Comparison of ENCODE assay signal across 11 cellular contexts in the genomic region with DNA sequence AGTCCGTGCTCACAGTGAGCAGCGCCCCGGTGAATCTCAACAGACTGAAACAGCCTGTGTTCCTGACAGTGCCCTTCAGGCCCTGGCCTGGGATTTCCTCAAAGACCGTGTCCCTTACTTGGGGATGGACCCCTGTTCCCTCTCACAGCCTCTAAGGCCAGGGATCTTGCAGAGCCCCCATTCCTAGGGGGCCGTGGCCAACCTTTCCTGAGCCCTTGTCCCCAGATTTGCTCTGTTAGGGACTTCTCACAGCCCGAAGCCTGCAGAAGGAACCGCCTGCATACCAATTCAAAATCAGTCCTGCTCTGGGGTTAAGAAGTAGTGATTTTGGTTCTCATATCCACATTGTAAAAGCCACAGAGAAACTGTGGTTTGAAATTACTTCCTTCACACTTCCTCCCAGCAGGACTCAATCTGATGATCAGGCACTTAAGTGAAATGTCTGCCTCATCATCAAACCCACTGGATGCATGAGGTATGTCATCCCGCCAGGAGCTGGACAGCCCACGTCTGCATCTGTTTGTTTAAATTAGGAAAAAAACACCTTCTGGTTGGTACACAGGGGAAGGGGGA. TPM values are rescaled to one million over a fixed set of nuclear protein-coding genes. Genes with fewer than 3 reads are reported as not detected.
DNase-seq lines count a peak whose midpoint lies in the region; ATAC-seq lines count a peak whose summit lies in the region.
"Had no signal": no experiment of that assay in that cellular context is flagged by ENCODE, and none has a peak within 500 bp of the region (broad histone marks: within the 10 kb centered on the region; RNA-seq: fewer than 3 reads in every experiment).

No MANE protein-coding gene starts in this region.

- H3K27me3 ChIP-seq in neuronal stem cell (ENCODE audit: control insufficient read depth in 3 of 3, insufficient read depth in 3 of 3, low read depth in 1 of 3, low read length in 3 of 3): peaks cover 0 to 2% (median 0%) of the 10 kb centered on the region in 3 experiments

- H3K4me3 ChIP-seq in neuronal stem cell (ENCODE audit: low read length in 2 of 2): no peak overlapping the region
- H3K4me3 ChIP-seq: gastroesophageal sphincter had no signal

- peak overlapping the region; percentile 51 for H2AK5ac ChIP-seq in neuronal stem cell (ENCODE audit: low read depth, low read length)

- H3K4me2 ChIP-seq in neuronal stem cell (ENCODE audit: insufficient read depth, low read length, poor library complexity, severe bottlenecking): no peak overlapping the region

- peak overlapping the region; percentile 76 for H2BK15ac ChIP-seq in neuronal stem cell (ENCODE audit: low read length)

- H3K4ac ChIP-seq in neuronal stem cell (ENCODE audit: low read length): no peak overlapping the region

- H3K36me3 ChIP-seq in neuronal stem cell (replicated peaks in 1 of 2; ENCODE audit: control insufficient read depth in 2 of 2, insufficient read depth in 2 of 2, low read length in 2 of 2): no peaks in the 10 kb centered on the region
- H3K36me3 ChIP-seq: gastroesophageal sphincter had no signal

- H3K79me1 ChIP-seq in neuronal stem cell (ENCODE audit: low read depth, low read length): no peaks in the 10 kb centered on the region

- no CpG with 5 or more reads among the region's 9 CpGs for WGBS in neuronal stem cell (ENCODE audit: extremely low coverage in 2 of 2, insufficient read length in 2 of 2, insufficient replicate concordance in 1 of 2), 2 donors

- H3K14ac ChIP-seq in neuronal stem cell (ENCODE audit: low read length): no peak overlapping the region

- no peak overlapping the region for H4K8ac ChIP-seq in neuronal stem cell (ENCODE audit: low read depth, low read length)

- H4K91ac ChIP-seq in neuronal stem cell (ENCODE audit: low read depth, low read length, poor library complexity): peak overlapping the region; percentile 28

- ATAC-seq in GM18499 (IDR thresholded peaks at IDR 0.05; ENCODE audit: insufficient read depth, unreplicated experiment) (peak; percentile 68), HG02870 (IDR thresholded peaks at IDR 0.05; ENCODE audit: unreplicated experiment) (peak; percentile 82)
- ATAC-seq: gastroesophageal sphincter had no signal

- H3K18ac ChIP-seq in neuronal stem cell (ENCODE audit: low read length): peak overlapping the region; percentile 88

- no peak overlapping the region for H3K27ac ChIP-seq in neuronal stem cell (replicated peaks; ENCODE audit: low read length)
- H3K27ac ChIP-seq: gastroesophageal sphincter had no signal

- H3K9me3 ChIP-seq in neuronal stem cell (replicated peaks in 1 of 2; ENCODE audit: control insufficient read depth in 2 of 2, insufficient read depth in 1 of 2, low read depth in 1 of 2, low read length in 2 of 2): peaks cover 0 to 2% of the 10 kb centered on the region in 2 donors
- H3K9me3 ChIP-seq: gastroesophageal sphincter had no signal

- DNase-seq in RPMI8226 (peak; percentile 22), neuronal stem cell (ENCODE audit: low spot score) (no peak), COLO668 (lab: John Stamatoyannopoulos, UW; ENCODE audit: unreplicated experiment) (no peak), SKM-1 (lab: John Stamatoyannopoulos, UW; ENCODE audit: unreplicated experiment) (no peak), NCI-H2171 treated with DMSO at 0.1 percent for 48 hours (lab: John Stamatoyannopoulos, UW) (no peak), NCI-H748 (lab: John Stamatoyannopoulos, UW; ENCODE audit: unreplicated experiment) (no peak)
- DNase-seq: NCI-H446 treated with DMSO at 0.1 percent for 48 hours, substantia nigra had no signal

- peaks cover 4 to 15% of the 10 kb centered on the region in 2 donors for H3K4me1 ChIP-seq in neuronal stem cell (ENCODE audit: control insufficient read depth in 2 of 2, insufficient read depth in 1 of 2, low read depth in 1 of 2, low read length in 2 of 2)
- H3K4me1 ChIP-seq: gastroesophageal sphincter had no signal

- peak overlapping the region; percentile 42 for H2BK5ac ChIP-seq in neuronal stem cell (ENCODE audit: low read length)

- H3K9ac ChIP-seq in neuronal stem cell (ENCODE audit: low read depth, low read length, poor library complexity): no peak overlapping the region

- H2BK120ac ChIP-seq in neuronal stem cell (ENCODE audit: low read depth, low read length): no peak overlapping the region

- H2BK12ac ChIP-seq in neuronal stem cell (ENCODE audit: low read length): peak overlapping the region; percentile 25

- peak overlapping the region; percentile 37 for H2AFZ ChIP-seq in neuronal stem cell (ENCODE audit: low read length)

- H3K23ac ChIP-seq in neuronal stem cell (ENCODE audit: low read depth, low read length, poor library complexity): peak overlapping the region; percentile 30

RNA-seq across cellular contexts. Expression of a gene that starts 14.9 kb away (rescaled TPM):
- polyA plus RNA-seq in neuronal stem cell (2013, experiment 1 of 2): 0.71 TPM
- 0.66 TPM for polyA plus RNA-seq in neuronal stem cell (2013, experiment 2 of 2)
